2 cellular contexts compared by ENCODE assay signal in the genomic region with DNA sequence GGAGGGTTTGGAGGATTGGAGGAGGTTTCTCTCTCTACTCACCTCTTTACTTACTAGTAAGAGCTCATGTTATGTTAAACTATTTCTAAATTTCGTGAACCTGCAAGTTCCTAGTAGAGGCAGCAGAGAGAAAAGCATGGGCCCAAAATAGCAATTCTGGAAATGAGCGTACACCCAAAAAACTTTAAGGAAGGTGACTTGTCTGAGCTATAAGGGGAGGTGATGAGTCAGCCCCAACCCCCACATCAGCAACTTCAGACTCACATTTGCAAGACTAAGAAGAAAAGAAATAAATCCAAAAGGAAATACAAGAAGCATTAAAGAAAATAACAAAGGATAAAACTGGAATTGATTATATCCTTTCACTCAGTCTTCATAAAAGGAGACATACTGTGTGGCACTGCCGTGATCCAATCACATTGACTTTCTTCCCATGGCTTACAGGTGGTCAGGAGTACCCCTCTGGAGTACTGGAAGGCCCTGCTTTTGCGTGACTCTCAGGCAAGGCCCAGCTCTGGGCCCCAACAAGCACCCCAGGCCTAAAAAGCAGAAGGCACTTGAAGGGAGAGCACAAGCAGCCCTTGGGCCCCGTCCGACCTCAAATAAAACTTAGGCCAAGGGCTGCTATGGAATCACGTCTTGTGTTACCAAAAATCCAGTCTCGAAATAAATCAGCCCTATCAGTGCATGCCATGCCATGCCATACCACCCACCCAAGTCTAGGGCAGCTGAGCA.
TF ChIP-seq lines count a peak whose summit lies in the region.

No MANE protein-coding gene starts in this region.

TF ChIP-seq in A549, 52 proteins besides CTCF, POLR2A, EP300 and RAD21:
- no peak for TF ChIP-seq EHMT2 (IDR thresholded peaks at IDR 0.05; ENCODE audit: low read depth)
- no peak for TF ChIP-seq GATA3 (IDR thresholded peaks at IDR 0.05; ENCODE audit: borderline replicate concordance)
- TF ChIP-seq RARB (CRISPR knock-in tag; IDR thresholded peaks at IDR 0.05) = no peak
- no peak for TF ChIP-seq USF2 (IDR thresholded peaks at IDR 0.05)
- TF ChIP-seq HOXB5 (CRISPR knock-in tag; IDR thresholded peaks at IDR 0.05) = no peak
- TF ChIP-seq EHF (CRISPR knock-in tag; IDR thresholded peaks at IDR 0.05) = no peak
- no peak for TF ChIP-seq JUNB (IDR thresholded peaks at IDR 0.05)
- no peak for TF ChIP-seq RCOR1 (IDR thresholded peaks at IDR 0.05; ENCODE audit: low read depth, low read length)
- no peak for TF ChIP-seq NFE2L2 (conservative IDR thresholded peaks at IDR 0.05; ENCODE audit: low read length)

TF ChIP-seq in IMR-90, 13 proteins besides CTCF, POLR2A, EP300 and RAD21:
- TF ChIP-seq MAZ (IDR thresholded peaks at IDR 0.05; ENCODE audit: borderline replicate concordance, low read depth, low read length) (no peak), MAFK (IDR thresholded peaks at IDR 0.05; ENCODE audit: low read depth, low read length) (peak; percentile 40)
